In genomic region chr3:10368512-10368911, GRCh38 we compare ENCODE assay signal across 19 cellular contexts. TPM values are rescaled to one million over a fixed set of nuclear protein-coding genes. Genes with fewer than 3 reads are reported as not detected.
DNase-seq lines count a peak whose midpoint lies in the region; ATAC-seq and TF ChIP-seq lines count a peak whose summit lies in the region.
"Had no signal": no experiment of that assay in that cellular context is flagged by ENCODE, and none has a peak within 500 bp of the region (broad histone marks: within the 10 kb centered on the region; RNA-seq: fewer than 3 reads in every experiment).

No MANE protein-coding gene starts in this region.

- H3K4me2 ChIP-seq in BLaER1 = peak overlapping the region; percentile 82
- H3K4me2 ChIP-seq in IMR-90 (ENCODE audit: low read depth, low read length) = no peak overlapping the region
- no peak overlapping the region for H3K4me2 ChIP-seq in neuronal stem cell (ENCODE audit: insufficient read depth, low read length, poor library complexity, severe bottlenecking)
- H3K4me2 ChIP-seq: A549 had no signal

- H3K9me3 ChIP-seq in BLaER1 (no peaks in the 10 kb centered on the region), IMR-90 (ENCODE audit: control insufficient read depth, insufficient read depth, low read length) (peaks cover 4% of the 10 kb centered on the region), neuronal stem cell (replicated peaks in 1 of 2; ENCODE audit: control insufficient read depth in 2 of 2, insufficient read depth in 1 of 2, low read depth in 1 of 2, low read length in 2 of 2) (peaks cover 0 to 2% of the 10 kb centered on the region in 2 donors)
- H3K9me3 ChIP-seq: A549 had no signal

- H4K20me1 ChIP-seq in BLaER1 (no peaks in the 10 kb centered on the region), IMR-90 (ENCODE audit: insufficient read depth, low read length) (no peaks in the 10 kb centered on the region)

- dilution Hi-C loops in IMR-90 (cut with HindIII; ENCODE audit: low sequenced_read_pairs, unreplicated experiment) = no loop called here

- CTCF ChIA-PET in activated CD4-positive, alpha-beta T cell treated with anti-CD3 and anti-CD28 coated beads, Interleukin-2, amount 10 ng/mL, durations not matched to agents 7 days and 5 days (lab: Charles Lee) = no interaction called here
- CTCF ChIA-PET in IMR-90 (lab: Yijun Ruan, JAX) = no interaction called here

- peaks cover 24% of the 10 kb centered on the region for H3K9me1 ChIP-seq in IMR-90 (ENCODE audit: insufficient read depth, low read length)

- H3K23ac ChIP-seq in IMR-90 (ENCODE audit: low read depth, low read length) = no peak overlapping the region
- no peak overlapping the region for H3K23ac ChIP-seq in neuronal stem cell (ENCODE audit: low read depth, low read length, poor library complexity)

- H2BK5ac ChIP-seq in IMR-90 (ENCODE audit: low read depth, low read length, poor library complexity, severe bottlenecking) (peak overlapping the region; percentile 23), neuronal stem cell (ENCODE audit: low read length) (no peak overlapping the region)

- H2AK5ac ChIP-seq in IMR-90 (ENCODE audit: low read depth, low read length) (peak overlapping the region; percentile 68), neuronal stem cell (ENCODE audit: low read depth, low read length) (no peak overlapping the region)

- no peak for TF ChIP-seq RAD21 in IMR-90 (IDR thresholded peaks at IDR 0.05; ENCODE audit: low read length)

- TF ChIP-seq CTCF in IMR-90 (conservative IDR thresholded peaks at IDR 0.05; ENCODE audit: low read depth, low read length) = no peak

- peaks cover 4% of the 10 kb centered on the region for H3K27me3 Mint-ChIP-seq in activated CD4-positive, alpha-beta T cell treated with anti-CD3 and anti-CD28 coated beads, Interleukin-2, amount 10 ng/mL, durations not matched to agents 7 days and 5 days
- H3K27me3 Mint-ChIP-seq: IgD-negative memory B cell had no signal

- peaks cover 15% of the 10 kb centered on the region for H3K4me1 Mint-ChIP-seq in activated CD4-positive, alpha-beta T cell treated with anti-CD3 and anti-CD28 coated beads, Interleukin-2, amount 10 ng/mL, durations not matched to agents 7 days and 5 days
- H3K4me1 Mint-ChIP-seq: CD8-positive, alpha-beta memory T cell had no signal

- H2AFZ ChIP-seq in IMR-90 (replicated peaks; ENCODE audit: low read length, poor library complexity) (no peak overlapping the region), neuronal stem cell (ENCODE audit: low read length) (no peak overlapping the region)
- H2AFZ ChIP-seq: GM23248 had no signal

- H3K4me1 ChIP-seq in BLaER1 (peaks cover 92% of the 10 kb centered on the region), IMR-90 (ENCODE audit: control insufficient read depth, insufficient read depth, low read length) (peaks cover 21% of the 10 kb centered on the region), neuronal stem cell (ENCODE audit: control insufficient read depth in 2 of 2, insufficient read depth in 1 of 2, low read depth in 1 of 2, low read length in 2 of 2) (peaks cover 4 to 8% of the 10 kb centered on the region in 2 donors)

- no peak overlapping the region for H2BK20ac ChIP-seq in IMR-90 (ENCODE audit: low read depth, low read length)

- H3K4me3 ChIP-seq in BLaER1 (no peak overlapping the region), IMR-90 (ENCODE audit: insufficient read depth, low read depth, low read length) (no peak overlapping the region), neuronal stem cell (ENCODE audit: low read length in 2 of 2) (no peak overlapping the region)
- H3K4me3 ChIP-seq: A549, GM23248 had no signal

- H4K91ac ChIP-seq in IMR-90 (ENCODE audit: insufficient read depth, low read depth, low read length) = no peak overlapping the region
- no peak overlapping the region for H4K91ac ChIP-seq in neuronal stem cell (ENCODE audit: low read depth, low read length, poor library complexity)

- H3K27me3 ChIP-seq in BLaER1 (no peaks in the 10 kb centered on the region), IMR-90 (ENCODE audit: control insufficient read depth, insufficient read depth, low read length) (no peaks in the 10 kb centered on the region), neuronal stem cell (ENCODE audit: control insufficient read depth in 3 of 3, insufficient read depth in 3 of 3, low read depth in 1 of 3, low read length in 3 of 3) (peaks cover 0 to 13% (median 0%) of the 10 kb centered on the region in 3 experiments)

- in situ Hi-C loops in IMR-90 (cut with MboI; ENCODE audit: low sequenced_read_pairs) = no loop called here

- no peak overlapping the region for H3K4ac ChIP-seq in IMR-90 (ENCODE audit: low read depth, low read length)
- no peak overlapping the region for H3K4ac ChIP-seq in neuronal stem cell (ENCODE audit: low read length)

- ATAC-seq in IMR-90 (ENCODE audit: low read depth) = no peak
- no peak for ATAC-seq in GM19351 (IDR thresholded peaks at IDR 0.05; ENCODE audit: unreplicated experiment)
- ATAC-seq: A549, HCT116 had no signal

- H2BK15ac ChIP-seq in IMR-90 (ENCODE audit: low read depth, low read length) (no peak overlapping the region), neuronal stem cell (ENCODE audit: low read length) (no peak overlapping the region)

- H3K9ac ChIP-seq in BLaER1 (no peak overlapping the region), IMR-90 (ENCODE audit: low read depth, low read length) (no peak overlapping the region), neuronal stem cell (ENCODE audit: low read depth, low read length, poor library complexity) (peak overlapping the region; percentile 6)
- H3K9ac ChIP-seq: GM23248 had no signal

- no peak overlapping the region for H3K4me3 Mint-ChIP-seq in activated CD4-positive, alpha-beta T cell treated with anti-CD3 and anti-CD28 coated beads, Interleukin-2, amount 10 ng/mL, durations not matched to agents 7 days and 5 days
- H3K4me3 Mint-ChIP-seq: CD4-positive, CD25-positive, alpha-beta regulatory T cell; CD8-positive, alpha-beta memory T cell; IgD-negative memory B cell had no signal

- no TSS peak for BruUV-seq in IMR-90 (replicated peaks; lab: Mats Ljungman, UMichigan)

- WGBS in IMR-90 (ENCODE audit: extremely low coverage in 2 of 2, insufficient read length in 1 of 2), 2 experiments = 98% methylated on average over 2 of the region's 2 CpGs; no CpG with 5 or more reads in 1 of the 2 experiments
- WGBS in neuronal stem cell (ENCODE audit: extremely low coverage in 2 of 2, insufficient read length in 2 of 2, insufficient replicate concordance in 1 of 2), 2 donors = 100% methylated on average over 1 to 2 of the region's 2 CpGs

- POLR2A ChIA-PET in activated CD4-positive, alpha-beta T cell treated with anti-CD3 and anti-CD28 coated beads, Interleukin-2, amount 10 ng/mL, durations not matched to agents 7 days and 5 days (lab: Charles Lee) = no interaction called here
- POLR2A ChIA-PET in IMR-90 (lab: Charles Lee; ENCODE audit: unreplicated experiment) = no interaction called here

- peaks cover 3% of the 10 kb centered on the region for H3K36me3 Mint-ChIP-seq in activated CD4-positive, alpha-beta T cell treated with anti-CD3 and anti-CD28 coated beads, Interleukin-2, amount 10 ng/mL, durations not matched to agents 7 days and 5 days (ENCODE audit: low read depth)
- H3K36me3 Mint-ChIP-seq: CD4-positive, CD25-positive, alpha-beta regulatory T cell; CD8-positive, alpha-beta memory T cell had no signal

- H3K27ac ChIP-seq in BLaER1 (no peak overlapping the region), IMR-90 (ENCODE audit: insufficient read depth, low read length) (no peak overlapping the region), neuronal stem cell (replicated peaks; ENCODE audit: low read length) (no peak overlapping the region)
- H3K27ac ChIP-seq: 22Rv1, A549, GM23248 had no signal

- no peak overlapping the region for H2BK120ac ChIP-seq in IMR-90 (ENCODE audit: low read depth, low read length)
- H2BK120ac ChIP-seq in neuronal stem cell (ENCODE audit: low read depth, low read length) = no peak overlapping the region

- no peak overlapping the region for H3K56ac ChIP-seq in IMR-90 (ENCODE audit: extremely low read depth, insufficient read depth, low read length)

- H3K18ac ChIP-seq in IMR-90 (ENCODE audit: low read depth, low read length) (no peak overlapping the region), neuronal stem cell (ENCODE audit: low read length) (no peak overlapping the region)

- no peak for DNase-seq in activated CD4-positive, alpha-beta T cell treated with anti-CD3 and anti-CD28 coated beads, Interleukin-2, amount 10 ng/mL, durations not matched to agents 7 days and 5 days
- DNase-seq in activated CD4-positive, alpha-beta T cell treated with anti-CD3 and anti-CD28 coated beads, Interleukin-2, amount 50 U/mL, for 48 hours = no peak
- DNase-seq in IMR-90 = no peak
- DNase-seq in neuronal stem cell (ENCODE audit: low spot score) = no peak
- no peak for DNase-seq in activated effector memory CD4-positive, alpha-beta T cell treated with anti-CD3 and anti-CD28 coated beads, Interleukin-2, amount 50 U/mL, for 16 hours
- DNase-seq in NCI-H774 (lab: John Stamatoyannopoulos, UW) = no peak
- DNase-seq: C1 segment of cervical spinal cord; CD4-positive, CD25-positive, alpha-beta regulatory T cell; COR-L47; DMS 273 treated with DMSO at 0.1 percent for 48 hours; GM23248; KG1 had no signal

- H3K27ac Mint-ChIP-seq in activated CD4-positive, alpha-beta T cell treated with anti-CD3 and anti-CD28 coated beads, Interleukin-2, amount 10 ng/mL, durations not matched to agents 7 days and 5 days = peak overlapping the region; percentile 12
- H3K27ac Mint-ChIP-seq: CD4-positive, CD25-positive, alpha-beta regulatory T cell; CD8-positive, alpha-beta memory T cell had no signal

- H3K36me3 ChIP-seq in BLaER1 (peaks cover 36% of the 10 kb centered on the region), IMR-90 (ENCODE audit: control insufficient read depth, insufficient read depth, low read length) (no peaks in the 10 kb centered on the region), neuronal stem cell (replicated peaks in 1 of 2; ENCODE audit: control insufficient read depth in 2 of 2, insufficient read depth in 2 of 2, low read length in 2 of 2) (no peaks in the 10 kb centered on the region)

- H2BK12ac ChIP-seq in neuronal stem cell (ENCODE audit: low read length) = no peak overlapping the region

- H3K79me1 ChIP-seq in IMR-90 (ENCODE audit: low read depth in 1 of 2, low read length in 2 of 2) (no peaks in the 10 kb centered on the region), neuronal stem cell (ENCODE audit: low read depth, low read length) (no peaks in the 10 kb centered on the region)

- H3K9me3 Mint-ChIP-seq in activated CD4-positive, alpha-beta T cell treated with anti-CD3 and anti-CD28 coated beads, Interleukin-2, amount 10 ng/mL, durations not matched to agents 7 days and 5 days = peaks cover 8% of the 10 kb centered on the region

- H4K5ac ChIP-seq in IMR-90 (ENCODE audit: low read depth, low read length) = no peak overlapping the region

- H4K8ac ChIP-seq in IMR-90 (ENCODE audit: low read depth in 2 of 2, low read length in 2 of 2) (no peak overlapping the region), neuronal stem cell (ENCODE audit: low read depth, low read length) (no peak overlapping the region)

- TF ChIP-seq POLR2A in IMR-90 (IDR thresholded peaks at IDR 0.05; ENCODE audit: low read depth, low read length) = no peak

- no peak overlapping the region for H3K14ac ChIP-seq in IMR-90 (replicated peaks; ENCODE audit: low read depth, low read length)
- H3K14ac ChIP-seq in neuronal stem cell (ENCODE audit: low read length) = no peak overlapping the region

- H2AK9ac ChIP-seq in IMR-90 (replicated peaks; ENCODE audit: low read depth, low read length, poor library complexity) = no peak overlapping the region

- intact Hi-C loops in IMR-90 (cut with micrococcal nuclease) = loop anchor here (5.0 kb wide), 1 partner anchor 69 kb away; no protein-coding TSS in a partner anchor

RNA-seq across cellular contexts. Expression of gene SEC13, which starts 47.6 kb away (rescaled TPM):
- 10 to 100 TPM; 81.3 to 85.5 TPM for total RNA-seq in activated CD4-positive, alpha-beta T cell treated with anti-CD3 and anti-CD28 coated beads, Interleukin-2, amount 10 ng/mL, durations not matched to agents 7 days and 5 days
- 443 and 475 TPM in 2 replicates for total RNA-seq in IMR-90 (2012; rRNA removed)
- polyA plus RNA-seq in IMR-90 (2012; rRNA removed) = 364 and 377 TPM in 2 replicates
- 372 and 417 TPM in 2 replicates for polyA plus RNA-seq in IMR-90 (2012; cell fraction: cytosol; rRNA removed)
- polyA plus RNA-seq in IMR-90 (2012; cell fraction: nucleus; rRNA removed; ENCODE audit: low replicate concordance) = 300 and 409 TPM in 2 replicates
- polyA plus RNA-seq in neuronal stem cell (2013, experiment 1 of 2) = 103 TPM
- polyA plus RNA-seq in neuronal stem cell (2013, experiment 2 of 2) = 99.6 TPM
